ENCODE assay signal across 12 cellular contexts in the genomic region with DNA sequence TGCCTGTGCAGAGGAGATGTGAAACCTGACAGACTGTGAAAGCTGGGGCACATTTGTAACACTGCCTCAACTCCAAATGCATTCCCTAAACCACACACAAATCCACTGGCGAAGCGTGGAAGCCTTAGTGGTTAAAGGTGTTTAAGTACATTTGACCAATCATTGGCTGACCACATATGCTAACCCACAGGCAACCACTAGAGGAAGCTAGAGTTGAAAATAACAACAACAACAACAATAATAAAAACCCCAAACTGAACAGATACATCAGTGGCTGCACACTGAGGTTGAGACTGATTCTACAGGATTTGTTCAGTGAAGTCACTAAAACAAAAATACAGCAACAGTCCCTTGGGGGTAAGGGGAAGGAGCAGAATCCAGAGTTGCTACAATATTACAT.
A peak's percentile ranks its signal among the peaks of the same experiment; 100 is the strongest.
DNase-seq lines count a peak whose midpoint lies in the region; ATAC-seq, FAIRE-seq and TF ChIP-seq lines count a peak whose summit lies in the region.
"Had no signal": no experiment of that assay in that cellular context is flagged by ENCODE, and none has a peak within 500 bp of the region (broad histone marks: within the 10 kb centered on the region; RNA-seq: fewer than 3 reads in every experiment).

No MANE protein-coding gene starts in this region.

- H3K79me1 ChIP-seq in mesendoderm (ENCODE audit: low read length), result no peaks in the 10 kb centered on the region

- no peaks in the 10 kb centered on the region for H3K9me3 Mint-ChIP-seq in Caco-2 (ENCODE audit: unreplicated experiment)
- peaks cover 6% of the 10 kb centered on the region for H3K9me3 Mint-ChIP-seq in activated CD4-positive, alpha-beta memory T cell treated with anti-CD3 and anti-CD28 coated beads for 36 hours
- H3K9me3 Mint-ChIP-seq: activated CD4-positive, alpha-beta T cell treated with anti-CD3 and anti-CD28 coated beads, Interleukin-2, amount 10 ng/mL, durations not matched to agents 24 days and 14 days had no signal

- FAIRE-seq in K562 (lab: Jason Lieb, UNC), result peak; percentile 54
- FAIRE-seq: RCC 7860 had no signal

- TF ChIP-seq CTCF in Caco-2 (IDR thresholded peaks at IDR 0.05; ENCODE audit: insufficient read depth in 1 of 2, low read depth in 1 of 2, low read length in 1 of 2, severe bottlenecking in 1 of 2, unreplicated experiment in 1 of 2), result peak in 1 of 2 experiments; percentile 10
- 0 out of 2 replicates have a peak, but pooled peaks have one; percentile 26 for TF ChIP-seq CTCF in KMS-11 (conservative IDR thresholded peaks at IDR 0.05; ENCODE audit: low read depth, low read length)
- TF ChIP-seq CTCF in K562 (IDR thresholded peaks at IDR 0.05 in 2 of 3, conservative IDR thresholded peaks at IDR 0.05 in 1 of 3; ENCODE audit: insufficient read depth in 2 of 3, low read depth in 1 of 3, low read length in 3 of 3), result peak; percentile 29 to 53 (median 34); a peak in 4 of 6 replicates
- TF ChIP-seq CTCF in colonic mucosa (IDR thresholded peaks at IDR 0.05), result no peak

- H3K4me2 ChIP-seq in KMS-11 (no peak overlapping the region), K562 (ENCODE audit: insufficient read depth, low read length) (no peak overlapping the region), mesendoderm (ENCODE audit: low read length) (no peak overlapping the region)

- no peak overlapping the region for H2BK15ac ChIP-seq in mesendoderm (replicated peaks; ENCODE audit: low read depth)

- TF ChIP-seq RAD21 in K562 (CRISPR knock-in tag; conservative IDR thresholded peaks at IDR 0.05 in 1 of 2, IDR thresholded peaks at IDR 0.05 in 1 of 2), result peak in 1 of 2 experiments; percentile 43; a peak in 2 of 4 replicates

- no peak overlapping the region for H3K4ac ChIP-seq in mesendoderm (ENCODE audit: low read depth, low read length)

- H3K9me1 ChIP-seq in K562 (ENCODE audit: control insufficient read depth, insufficient read depth, low read length), result no peaks in the 10 kb centered on the region

- H3K27me3 ChIP-seq in Caco-2 (replicated peaks; ENCODE audit: control insufficient read depth, insufficient read depth, low read length) (no peaks in the 10 kb centered on the region), KMS-11 (ENCODE audit: insufficient read depth, low read depth) (no peaks in the 10 kb centered on the region), K562 (ENCODE audit: control insufficient read depth in 2 of 2, insufficient read depth in 2 of 2, low read length in 2 of 2) (no peaks in the 10 kb centered on the region), mesendoderm (ENCODE audit: insufficient read depth, low read length, poor library complexity) (no peaks in the 10 kb centered on the region), colonic mucosa (no peaks in the 10 kb centered on the region)

- no peak overlapping the region for H4K8ac ChIP-seq in mesendoderm (ENCODE audit: low read depth, low read length)

- H3K9ac ChIP-seq in KMS-11, result no peak overlapping the region
- H3K9ac ChIP-seq in K562 (ENCODE audit: insufficient read depth in 1 of 2, low read depth in 2 of 2, low read length in 2 of 2), result no peak overlapping the region
- no peak overlapping the region for H3K9ac ChIP-seq in mesendoderm (ENCODE audit: low read length)
- no peak overlapping the region for H3K9ac ChIP-seq in colonic mucosa (ENCODE audit: low read depth in 2 of 2, low read length in 2 of 2)

- H3K56ac ChIP-seq in mesendoderm (ENCODE audit: low read length), result no peak overlapping the region

- TF ChIP-seq POLR2A in K562 (conservative IDR thresholded peaks at IDR 0.05), result no peak

- H2BK120ac ChIP-seq in mesendoderm (ENCODE audit: low read depth, low read length), result no peak overlapping the region

- H3K4me3 ChIP-seq in Caco-2 (ENCODE audit: low read depth, low read length), result no peak overlapping the region
- H3K4me3 ChIP-seq in KMS-11 (IDR thresholded peaks at IDR 0.05; ENCODE audit: insufficient read depth, low read depth, low read length), result no peak overlapping the region
- H3K4me3 ChIP-seq in K562, result no peak overlapping the region
- no peak overlapping the region for H3K4me3 ChIP-seq in mesendoderm (ENCODE audit: low read length)
- no peak overlapping the region for H3K4me3 ChIP-seq in colonic mucosa

- TF ChIP-seq EP300 in K562 (IDR thresholded peaks at IDR 0.05; ENCODE audit: low read length), result no peak

- peak overlapping the region; percentile 18 for H3K27ac Mint-ChIP-seq in Caco-2 (ENCODE audit: unreplicated experiment)
- H3K27ac Mint-ChIP-seq in activated CD4-positive, alpha-beta memory T cell treated with anti-CD3 and anti-CD28 coated beads for 36 hours, result no peak overlapping the region
- H3K27ac Mint-ChIP-seq: activated CD4-positive, alpha-beta T cell treated with anti-CD3 and anti-CD28 coated beads, Interleukin-2, amount 10 ng/mL, durations not matched to agents 24 days and 14 days had no signal

- H3K36me3 ChIP-seq in Caco-2 (ENCODE audit: control insufficient read depth, insufficient read depth, low read length), result no peaks in the 10 kb centered on the region
- H3K36me3 ChIP-seq in KMS-11 (ENCODE audit: insufficient read depth), result no peaks in the 10 kb centered on the region
- H3K36me3 ChIP-seq in K562 (ENCODE audit: control insufficient read depth, insufficient read depth, low read length), result no peaks in the 10 kb centered on the region
- H3K36me3 ChIP-seq in mesendoderm (ENCODE audit: control insufficient read depth, insufficient read depth, low read length), result no peaks in the 10 kb centered on the region
- H3K36me3 ChIP-seq in colonic mucosa, result no peaks in the 10 kb centered on the region

- H3K4me3 Mint-ChIP-seq in Caco-2 (ENCODE audit: unreplicated experiment), result no peak overlapping the region
- H3K4me3 Mint-ChIP-seq in activated CD4-positive, alpha-beta memory T cell treated with anti-CD3 and anti-CD28 coated beads for 36 hours, result no peak overlapping the region
- H3K4me3 Mint-ChIP-seq: activated CD4-positive, alpha-beta T cell treated with anti-CD3 and anti-CD28 coated beads, Interleukin-2, amount 10 ng/mL, durations not matched to agents 24 days and 14 days had no signal

- no peak overlapping the region for H4K5ac ChIP-seq in mesendoderm (ENCODE audit: low read length)

- no peak overlapping the region for H3K23ac ChIP-seq in mesendoderm (ENCODE audit: low read length)

- H3K4me1 ChIP-seq in Caco-2 (no peaks in the 10 kb centered on the region), KMS-11 (ENCODE audit: low read depth, poor library complexity, severe bottlenecking) (peaks cover 10% of the 10 kb centered on the region), K562 (replicated peaks in 1 of 2; ENCODE audit: control insufficient read depth in 2 of 2, insufficient read depth in 2 of 2, low read length in 2 of 2) (peaks cover 0 to 15% of the 10 kb centered on the region in 2 experiments; a peak in 3 of 5 replicates), mesendoderm (ENCODE audit: control insufficient read depth, low read depth, low read length) (no peaks in the 10 kb centered on the region), colonic mucosa (peaks cover 5% of the 10 kb centered on the region)

- intact Hi-C loops in Caco-2 (cut with micrococcal nuclease; ENCODE audit: unreplicated experiment), result loop anchor here (10.0 kb wide), 1 partner anchor 52 kb away; no protein-coding TSS in a partner anchor
- intact Hi-C loops in K562 (cut with micrococcal nuclease), result no loop called here
- intact Hi-C loops in colonic mucosa (cut with DNase I), result loop anchor here (10.0 kb wide), 1 partner anchor 132 kb away; a partner anchor contains a TSS
- intact Hi-C loops in activated CD4-positive, alpha-beta memory T cell treated with anti-CD3 and anti-CD28 coated beads for 36 hours (cut with micrococcal nuclease), result no loop called here

- H3K27me3 Mint-ChIP-seq in Caco-2 (ENCODE audit: insufficient read depth, unreplicated experiment), result no peaks in the 10 kb centered on the region
- H3K27me3 Mint-ChIP-seq in activated CD4-positive, alpha-beta memory T cell treated with anti-CD3 and anti-CD28 coated beads for 36 hours, result peaks cover 6% of the 10 kb centered on the region

- H3K27ac ChIP-seq in KMS-11 (no peak overlapping the region), K562 (ENCODE audit: extremely low read depth, low read depth, low read length) (no peak overlapping the region), mesendoderm (ENCODE audit: low read depth, low read length) (no peak overlapping the region), colonic mucosa (no peak overlapping the region), substantia nigra (ENCODE audit: low read depth, low read length, poor library complexity, severe bottlenecking) (no peak overlapping the region)
- H3K27ac ChIP-seq: epithelial cell of prostate had no signal

- ATAC-seq in K562, result peak; percentile 46; the same call in 2 of the 3 replicates

- H3K4me1 Mint-ChIP-seq in Caco-2 (ENCODE audit: low read depth, unreplicated experiment), result peaks cover 6% of the 10 kb centered on the region
- H3K4me1 Mint-ChIP-seq in activated CD4-positive, alpha-beta memory T cell treated with anti-CD3 and anti-CD28 coated beads for 36 hours (ENCODE audit: low read depth), result no peaks in the 10 kb centered on the region
- H3K4me1 Mint-ChIP-seq: activated CD4-positive, alpha-beta T cell treated with anti-CD3 and anti-CD28 coated beads, Interleukin-2, amount 10 ng/mL, durations not matched to agents 24 days and 14 days had no signal

- POLR2A ChIA-PET in Caco-2 (lab: Charles Lee), result no interaction called here
- POLR2A ChIA-PET in K562 (lab: Yijun Ruan, JAX), result interaction anchor here (0.6 kb wide), 1 partner anchor 577 kb away, joined by 3 read pairs; no protein-coding TSS in a partner anchor
- POLR2A ChIA-PET in activated CD4-positive, alpha-beta memory T cell treated with anti-CD3 and anti-CD28 coated beads for 36 hours (lab: Charles Lee), result no interaction called here

- H3K9me3 ChIP-seq in Caco-2 (no peaks in the 10 kb centered on the region), K562 (replicated peaks; ENCODE audit: control insufficient read depth, insufficient read depth, low read depth, low read length) (no peaks in the 10 kb centered on the region), colonic mucosa (no peaks in the 10 kb centered on the region)

- in situ Hi-C loops in K562 (cut with MboI), result loop anchor here (10.0 kb wide), 1 partner anchor 232 kb away; no protein-coding TSS in a partner anchor

- no peak overlapping the region for H2BK5ac ChIP-seq in mesendoderm (ENCODE audit: low read length)

- DNase-seq in Caco-2 (no peak), K562 (ENCODE audit: extremely low read depth in 1 of 4, low spot score in 3 of 4) (no peak), mesendoderm (peak; percentile 30), colonic mucosa (no peak), substantia nigra (lab: John Stamatoyannopoulos, UW) (no peak), GF-D8 (lab: John Stamatoyannopoulos, UW) (no peak)
- DNase-seq in activated CD4-positive, alpha-beta memory T cell treated with anti-CD3 and anti-CD28 coated beads for 36 hours, result no peak
- DNase-seq: activated CD4-positive, alpha-beta T cell treated with anti-CD3 and anti-CD28 coated beads, Interleukin-2, amount 10 ng/mL, durations not matched to agents 24 days and 14 days; NCI-H1048 had no signal

- H4K20me1 ChIP-seq in KMS-11 (ENCODE audit: insufficient read depth) (no peaks in the 10 kb centered on the region), K562 (replicated peaks; ENCODE audit: control insufficient read depth, insufficient read depth, low read length) (no peaks in the 10 kb centered on the region)

- CTCF ChIA-PET in Caco-2 (lab: Charles Lee) (interaction anchor here (1.0 to 1.4 kb wide), 2 partner anchors 233 to 246 kb away, joined by 6 read pairs; no protein-coding TSS in a partner anchor), K562 (lab: Yijun Ruan, JAX; ENCODE audit: low intra/inter-chr PET ratio) (interaction anchor here (0.6 to 0.7 kb wide), 2 partner anchors 233 to 234 kb away, joined by 3 to 4 read pairs; no protein-coding TSS in a partner anchor)
- CTCF ChIA-PET in activated CD4-positive, alpha-beta memory T cell treated with anti-CD3 and anti-CD28 coated beads for 36 hours (lab: Charles Lee), result no interaction called here

- H3K79me2 ChIP-seq in KMS-11 (ENCODE audit: insufficient read depth, low read depth) (no peaks in the 10 kb centered on the region), K562 (ENCODE audit: control insufficient read depth, insufficient read depth, low read length) (no peaks in the 10 kb centered on the region), mesendoderm (ENCODE audit: control insufficient read depth, insufficient read depth, low read length) (no peaks in the 10 kb centered on the region)

- BruUV-seq in Caco-2 (replicated peaks; lab: Mats Ljungman, UMichigan) (no TSS peak), K562 (replicated peaks; lab: Mats Ljungman, UMichigan) (no TSS peak)

- WGBS in K562 (ENCODE audit: insufficient coverage, low coverage, missing lambda C conversion rate), result 14% methylated on average over 2 of the region's 2 CpGs
- no CpG with 5 or more reads among the region's 2 CpGs for WGBS in mesendoderm (ENCODE audit: extremely low coverage, insufficient coverage, low lambda C conversion rate)

- peaks cover 53% of the 10 kb centered on the region for H3K36me3 Mint-ChIP-seq in Caco-2 (ENCODE audit: insufficient read depth, unreplicated experiment)
- H3K36me3 Mint-ChIP-seq in activated CD4-positive, alpha-beta memory T cell treated with anti-CD3 and anti-CD28 coated beads for 36 hours, result no peaks in the 10 kb centered on the region

- no peak overlapping the region for H3K18ac ChIP-seq in mesendoderm (ENCODE audit: low read length)

- H2AK5ac ChIP-seq in mesendoderm (ENCODE audit: low read length), result no peak overlapping the region

- H2AFZ ChIP-seq in KMS-11 (ENCODE audit: low read depth), result no peak overlapping the region
- H2AFZ ChIP-seq in K562 (ENCODE audit: low read depth, low read length), result no peak overlapping the region

Comparison
In these comparisons a context has a peak if more than half of its experiments do, and no peak if none do; other contexts are left out.
1. intact Hi-C loops: an anchor here in Caco-2 (10.0 kb wide) and colonic mucosa (10.0 kb wide); none called in K562 and activated CD4-positive, alpha-beta memory T cell treated with anti-CD3 and anti-CD28 coated beads for 36 hours.